ENCODE assay signal across 19 cellular contexts in genomic region chr6:125816828-125817280, GRCh38. TPM values are rescaled to one million over a fixed set of nuclear protein-coding genes. Genes with fewer than 3 reads are reported as not detected.
DNase-seq lines count a peak whose midpoint lies in the region; ATAC-seq, FAIRE-seq and TF ChIP-seq lines count a peak whose summit lies in the region.
"Had no signal": no experiment of that assay in that cellular context is flagged by ENCODE, and none has a peak within 500 bp of the region (broad histone marks: within the 10 kb centered on the region; RNA-seq: fewer than 3 reads in every experiment).

No MANE protein-coding gene starts in this region.

- TF ChIP-seq POLR2A in stomach (IDR thresholded peaks at IDR 0.05): no peak

- POLR2A ChIA-PET in RWPE1 (lab: Yijun Ruan, JAX; ENCODE audit: low non-redundant PET): no interaction called here

- no peaks in the 10 kb centered on the region for H3K79me2 ChIP-seq in GM23248 (ENCODE audit: insufficient read depth)
- peaks cover 4% of the 10 kb centered on the region for H3K79me2 ChIP-seq in astrocyte (ENCODE audit: insufficient read depth, low read length)
- H3K79me2 ChIP-seq in osteoblast (ENCODE audit: insufficient read depth, low read length): peaks cover 22% of the 10 kb centered on the region

- H3K36me3 ChIP-seq in GM23248 (ENCODE audit: low read depth) (no peaks in the 10 kb centered on the region), astrocyte (ENCODE audit: insufficient read depth, low read length) (peaks cover 4% of the 10 kb centered on the region), stomach (peaks cover 0 to 18% (median 10%) of the 10 kb centered on the region in 4 donors), osteoblast (ENCODE audit: insufficient read depth, low read length) (peaks cover 10% of the 10 kb centered on the region)

- ATAC-seq in activated naive CD4-positive, alpha-beta T cell treated with anti-CD3 and anti-CD28 coated beads, Interleukin-2, amount 50 U/mL, for 72 hours: peak; percentile 51 to 81
- no peak for ATAC-seq in GM18520 (IDR thresholded peaks at IDR 0.05; ENCODE audit: unreplicated experiment)
- ATAC-seq: A549, K562 had no signal

- H3K4me3 ChIP-seq in GM23248: no peak overlapping the region
- H3K4me3 ChIP-seq in astrocyte (ENCODE audit: insufficient read depth, low read depth, low read length): no peak overlapping the region
- peak overlapping the region in 2 of 4 donors; percentile 1 to 39 for H3K4me3 ChIP-seq in stomach
- no peak overlapping the region for H3K4me3 ChIP-seq in osteoblast (ENCODE audit: insufficient read depth, low read length)
- H3K4me3 ChIP-seq: A549, K562, SK-N-MC had no signal

- no peak overlapping the region for H3K9ac ChIP-seq in GM23248
- H3K9ac ChIP-seq in astrocyte (ENCODE audit: low read length): no peak overlapping the region

- H3K27me3 ChIP-seq in GM23248 (replicated peaks; ENCODE audit: insufficient read depth) (no peaks in the 10 kb centered on the region), astrocyte (ENCODE audit: insufficient read depth, low read length) (no peaks in the 10 kb centered on the region), stomach (no peaks in the 10 kb centered on the region), osteoblast (ENCODE audit: insufficient read depth, low read length) (no peaks in the 10 kb centered on the region)

- H3K9me3 Mint-ChIP-seq in activated naive CD4-positive, alpha-beta T cell treated with anti-CD3 and anti-CD28 coated beads, Interleukin-2, amount 50 U/mL, for 72 hours: no peaks in the 10 kb centered on the region
- H3K9me3 Mint-ChIP-seq in activated naive CD4-positive, alpha-beta T cell treated with anti-CD3 and anti-CD28 coated beads, Interleukin-2, amount 10 ng/mL, durations not matched to agents 7 days and 5 days: no peaks in the 10 kb centered on the region
- no peaks in the 10 kb centered on the region for H3K9me3 Mint-ChIP-seq in astrocyte (ENCODE audit: unreplicated experiment)
- H3K9me3 Mint-ChIP-seq: CD4-positive, alpha-beta T cell had no signal

- no peak for DNase-seq in activated naive CD4-positive, alpha-beta T cell treated with anti-CD3 and anti-CD28 coated beads, Interleukin-2, amount 50 U/mL, for 72 hours (ENCODE audit: low spot score in 2 of 2)
- DNase-seq in activated naive CD4-positive, alpha-beta T cell treated with anti-CD3 and anti-CD28 coated beads, Interleukin-2, amount 10 ng/mL, durations not matched to agents 7 days and 5 days: no peak
- DNase-seq in GM23248: peak; percentile 29
- DNase-seq in astrocyte (ENCODE audit: low read depth): no peak
- no peak for DNase-seq in stomach
- no peak for DNase-seq in osteoblast (ENCODE audit: insufficient read length, low spot score, missing footprints)
- no peak for DNase-seq in RWPE1 (ENCODE audit: low spot score)
- DNase-seq: AML-193; Calu3; CD4-positive, alpha-beta T cell; DMS79 treated with DMSO at 0.1 percent for 48 hours; NCI-H146; NCI-H2081 treated with DMSO at 0.1 percent for 48 hours; NCI-H524; NK-92 treated with Interleukin-12 subunit alpha and Interleukin-12 subunit beta, amount 100 ng/mL, for 24 hours had no signal

- peak; percentile 41 for FAIRE-seq in astrocyte (lab: Jason Lieb, UNC)
- FAIRE-seq: A549, K562 had no signal

- H3K4me3 Mint-ChIP-seq in activated naive CD4-positive, alpha-beta T cell treated with anti-CD3 and anti-CD28 coated beads, Interleukin-2, amount 10 ng/mL, durations not matched to agents 7 days and 5 days: no peak overlapping the region
- H3K4me3 Mint-ChIP-seq in astrocyte (ENCODE audit: unreplicated experiment): no peak overlapping the region
- H3K4me3 Mint-ChIP-seq: CD4-positive, alpha-beta T cell had no signal

- H3K27ac Mint-ChIP-seq in activated naive CD4-positive, alpha-beta T cell treated with anti-CD3 and anti-CD28 coated beads, Interleukin-2, amount 50 U/mL, for 72 hours: no peak overlapping the region
- no peak overlapping the region for H3K27ac Mint-ChIP-seq in activated naive CD4-positive, alpha-beta T cell treated with anti-CD3 and anti-CD28 coated beads, Interleukin-2, amount 10 ng/mL, durations not matched to agents 7 days and 5 days
- no peak overlapping the region for H3K27ac Mint-ChIP-seq in astrocyte (ENCODE audit: unreplicated experiment)
- H3K27ac Mint-ChIP-seq: CD4-positive, alpha-beta T cell had no signal

- no peak for TF ChIP-seq EP300 in stomach (IDR thresholded peaks at IDR 0.05)

- peaks cover 57% of the 10 kb centered on the region for H3K4me1 ChIP-seq in GM23248 (ENCODE audit: insufficient read depth)
- peaks cover 26% of the 10 kb centered on the region for H3K4me1 ChIP-seq in astrocyte (ENCODE audit: insufficient read depth, low read length)
- peaks cover 49 to 96% (median 72%) of the 10 kb centered on the region in 4 donors for H3K4me1 ChIP-seq in stomach
- H3K4me1 ChIP-seq in osteoblast (ENCODE audit: insufficient read depth, low read length): peaks cover 52% of the 10 kb centered on the region

- peaks cover 18% of the 10 kb centered on the region for H3K4me1 Mint-ChIP-seq in activated naive CD4-positive, alpha-beta T cell treated with anti-CD3 and anti-CD28 coated beads, Interleukin-2, amount 10 ng/mL, durations not matched to agents 7 days and 5 days
- peaks cover 36% of the 10 kb centered on the region for H3K4me1 Mint-ChIP-seq in astrocyte (ENCODE audit: low read depth, unreplicated experiment)

- H2AFZ ChIP-seq in GM23248: no peak overlapping the region
- no peak overlapping the region for H2AFZ ChIP-seq in astrocyte (ENCODE audit: low read depth, low read length)
- H2AFZ ChIP-seq in osteoblast (ENCODE audit: low read length): no peak overlapping the region

- TF ChIP-seq CTCF in astrocyte (IDR thresholded peaks at IDR 0.05; ENCODE audit: insufficient read depth, low read depth, low read length) (no peak), stomach (IDR thresholded peaks at IDR 0.05) (no peak), osteoblast (IDR thresholded peaks at IDR 0.05; ENCODE audit: extremely low read depth, low read depth, low read length) (no peak), RWPE1 (conservative IDR thresholded peaks at IDR 0.05; ENCODE audit: low read depth) (no peak)

- intact Hi-C loops in stomach (cut with DNase I; ENCODE audit: low total_unique reads): no loop called here

- H4K20me1 ChIP-seq in GM23248 (ENCODE audit: insufficient read depth) (no peaks in the 10 kb centered on the region), astrocyte (ENCODE audit: insufficient read depth, low read length) (peaks cover 3% of the 10 kb centered on the region), osteoblast (ENCODE audit: insufficient read depth, low read length) (no peaks in the 10 kb centered on the region)

- peaks cover 8 to 30% of the 10 kb centered on the region in 2 donors for H3K36me3 Mint-ChIP-seq in activated naive CD4-positive, alpha-beta T cell treated with anti-CD3 and anti-CD28 coated beads, Interleukin-2, amount 50 U/mL, for 72 hours
- H3K36me3 Mint-ChIP-seq in activated naive CD4-positive, alpha-beta T cell treated with anti-CD3 and anti-CD28 coated beads, Interleukin-2, amount 10 ng/mL, durations not matched to agents 7 days and 5 days: peaks cover 49% of the 10 kb centered on the region
- no peaks in the 10 kb centered on the region for H3K36me3 Mint-ChIP-seq in astrocyte (ENCODE audit: low read depth, unreplicated experiment)

- CTCF ChIA-PET in activated naive CD4-positive, alpha-beta T cell treated with anti-CD3 and anti-CD28 coated beads, Interleukin-2, amount 10 ng/mL, durations not matched to agents 7 days and 5 days (lab: Charles Lee): no interaction called here
- CTCF ChIA-PET in RWPE1 (lab: Yijun Ruan, JAX): no interaction called here

- H3K4me2 ChIP-seq in GM23248 (ENCODE audit: unreplicated experiment) (no peak overlapping the region), astrocyte (ENCODE audit: low read length) (no peak overlapping the region), osteoblast (ENCODE audit: insufficient read depth, low read length) (no peak overlapping the region)
- H3K4me2 ChIP-seq: A549 had no signal

- peaks cover 31% of the 10 kb centered on the region for H3F3A ChIP-seq in GM23248 (ENCODE audit: insufficient read depth)

- in situ Hi-C loops in GM23248 (cut with MboI): no loop called here

- no peaks in the 10 kb centered on the region for H3K27me3 Mint-ChIP-seq in activated naive CD4-positive, alpha-beta T cell treated with anti-CD3 and anti-CD28 coated beads, Interleukin-2, amount 10 ng/mL, durations not matched to agents 7 days and 5 days
- no peaks in the 10 kb centered on the region for H3K27me3 Mint-ChIP-seq in astrocyte (ENCODE audit: low read depth, unreplicated experiment)
- H3K27me3 Mint-ChIP-seq: CD4-positive, alpha-beta T cell had no signal

- H3K27ac ChIP-seq in GM23248 (no peak overlapping the region), astrocyte (ENCODE audit: low read depth, low read length) (no peak overlapping the region), stomach (peak overlapping the region in 4 of 5 donors; percentile 73 to 82 (median 76)), osteoblast (ENCODE audit: low read depth, low read length) (no peak overlapping the region), RWPE1 (no peak overlapping the region)
- H3K27ac ChIP-seq: A549, SK-N-MC had no signal

- H3K9me2 ChIP-seq in GM23248 (ENCODE audit: insufficient read depth): no peaks in the 10 kb centered on the region

- H3K9me3 ChIP-seq in GM23248 (ENCODE audit: low read depth): no peaks in the 10 kb centered on the region
- no peaks in the 10 kb centered on the region for H3K9me3 ChIP-seq in astrocyte (ENCODE audit: insufficient read depth, low read depth, low read length)
- H3K9me3 ChIP-seq in stomach: no peaks in the 10 kb centered on the region
- no peaks in the 10 kb centered on the region for H3K9me3 ChIP-seq in osteoblast (ENCODE audit: low read depth, low read length)
- H3K9me3 ChIP-seq: A549 had no signal

- WGBS in GM23248 (ENCODE audit: low coverage in 1 of 2, low lambda C conversion rate in 2 of 2, missing lambda C conversion rate in 2 of 2), 2 experiments: 61 to 63% methylated on average over 1 of the region's 1 CpG
- WGBS in stomach, 5 donors: 79 to 87% (median 84%) methylated on average over 1 of the region's 1 CpG

RNA-seq across cellular contexts. Expression of gene NCOA7, which starts 26.1 kb away (rescaled TPM):
- 10 to 100 TPM; 50.8 to 58.8 TPM for total RNA-seq in activated naive CD4-positive, alpha-beta T cell treated with anti-CD3 and anti-CD28 coated beads, Interleukin-2, amount 50 U/mL, for 72 hours
- total RNA-seq in GM23248 (2014; rRNA removed; shearing (Covaris generic)): 6.1 and 10.2 TPM in 2 replicates
- 9.5 and 9.9 TPM in 2 replicates for polyA plus RNA-seq in GM23248 (2016; fragmentation: Nextera tagmentation; extraction: Ambion mirVana)
- total RNA-seq in astrocyte: 25.4 and 26.0 TPM in 2 replicates
- total RNA-seq in stomach: 100 to 1,000 TPM in 1 of 5 donors, 10 to 100 TPM in 3, 1 to 10 TPM in 1; 1.2 to 131 (median 27.5) TPM
- polyA plus RNA-seq in stomach: 10 to 100 TPM; 13.7 to 26.0 (median 17.6) TPM
- total RNA-seq in osteoblast: 30.4 and 34.0 TPM in 2 replicates

Comparison
In these comparisons a context has a peak if more than half of its experiments do, and no peak if none do; other contexts are left out.
1. H3K27ac ChIP-seq: peak in stomach (4 of 5); none in GM23248 (single experiment), astrocyte (single experiment), osteoblast (single experiment) and RWPE1 (single experiment).